1 cellular context compared by ENCODE assay signal in the genomic region with DNA sequence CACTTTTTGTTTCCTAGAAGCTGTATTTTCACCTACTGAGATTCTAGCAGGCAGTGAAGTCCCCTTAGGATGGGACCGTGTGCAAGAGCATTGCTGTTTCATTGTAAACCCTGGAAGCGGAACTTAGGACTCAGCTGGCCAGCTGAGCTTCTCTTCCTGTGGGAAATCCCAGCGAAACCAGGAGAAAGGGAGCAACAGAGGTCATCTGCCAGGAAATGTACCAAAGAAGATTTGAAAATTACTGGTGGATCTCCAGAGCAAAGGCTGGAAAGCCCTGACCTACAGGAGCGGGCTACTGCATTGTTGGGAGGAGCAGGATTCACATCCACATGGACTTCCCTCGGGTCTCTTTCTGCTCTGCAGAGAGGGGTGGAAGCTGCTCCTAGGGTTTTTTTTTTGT.
TF ChIP-seq lines count a peak whose summit lies in the region.

No MANE protein-coding gene starts in this region.

TF ChIP-seq in H1, 55 proteins besides CTCF, POLR2A, EP300 and RAD21:
- TF ChIP-seq KDM4A (IDR thresholded peaks at IDR 0.05; ENCODE audit: low read depth, low read length, severe bottlenecking): no peak
- TF ChIP-seq, protein P1, sequence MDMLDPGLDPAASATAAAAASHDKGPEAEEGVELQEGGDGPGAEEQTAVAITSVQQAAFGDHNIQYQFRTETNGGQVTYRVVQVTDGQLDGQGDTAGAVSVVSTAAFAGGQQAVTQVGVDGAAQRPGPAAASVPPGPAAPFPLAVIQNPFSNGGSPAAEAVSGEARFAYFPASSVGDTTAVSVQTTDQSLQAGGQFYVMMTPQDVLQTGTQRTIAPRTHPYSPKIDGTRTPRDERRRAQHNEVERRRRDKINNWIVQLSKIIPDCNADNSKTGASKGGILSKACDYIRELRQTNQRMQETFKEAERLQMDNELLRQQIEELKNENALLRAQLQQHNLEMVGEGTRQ (IDR thresholded peaks at IDR 0.05; ENCODE audit: low read length): no peak
- no peak for TF ChIP-seq TEAD4 (IDR thresholded peaks at IDR 0.05; ENCODE audit: low read depth, low read length)
- TF ChIP-seq BCL11A (IDR thresholded peaks at IDR 0.05; ENCODE audit: low read depth in 2 of 2, low read length in 2 of 2): no peak
- TF ChIP-seq JUN (IDR thresholded peaks at IDR 0.05; ENCODE audit: low read depth, low read length): no peak
- TF ChIP-seq MAX (IDR thresholded peaks at IDR 0.05): no peak
- no peak for TF ChIP-seq YY1 (IDR thresholded peaks at IDR 0.05; ENCODE audit: low read depth, low read length)
- TF ChIP-seq SIN3A (conservative IDR thresholded peaks at IDR 0.05 in 1 of 2, IDR thresholded peaks at IDR 0.05 in 1 of 2; ENCODE audit: low read depth in 1 of 2, low read length in 2 of 2): no peak
- no peak for TF ChIP-seq SP4 (IDR thresholded peaks at IDR 0.05; ENCODE audit: low read length)
- TF ChIP-seq SIRT6 (IDR thresholded peaks at IDR 0.05; ENCODE audit: low read length): no peak
- TF ChIP-seq GABPA (IDR thresholded peaks at IDR 0.05; ENCODE audit: borderline replicate concordance, insufficient read depth, low read length): no peak
- no peak for TF ChIP-seq CBX5 (IDR thresholded peaks at IDR 0.05; ENCODE audit: low read depth, low read length)
- TF ChIP-seq, protein P2, sequence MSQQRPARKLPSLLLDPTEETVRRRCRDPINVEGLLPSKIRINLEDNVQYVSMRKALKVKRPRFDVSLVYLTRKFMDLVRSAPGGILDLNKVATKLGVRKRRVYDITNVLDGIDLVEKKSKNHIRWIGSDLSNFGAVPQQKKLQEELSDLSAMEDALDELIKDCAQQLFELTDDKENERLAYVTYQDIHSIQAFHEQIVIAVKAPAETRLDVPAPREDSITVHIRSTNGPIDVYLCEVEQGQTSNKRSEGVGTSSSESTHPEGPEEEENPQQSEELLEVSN (IDR thresholded peaks at IDR 0.05): no peak
- no peak for TF ChIP-seq BRCA1 (IDR thresholded peaks at IDR 0.05; ENCODE audit: low read depth, low read length)
- TF ChIP-seq RFX5 (IDR thresholded peaks at IDR 0.05; ENCODE audit: borderline replicate concordance, low read depth, low read length): no peak
